14 cellular contexts compared by ENCODE assay signal in genomic region chr1:41479000-41479807, GRCh38. TPM values are rescaled to one million over a fixed set of nuclear protein-coding genes. Genes with fewer than 3 reads are reported as not detected.
A peak's percentile ranks its signal among the peaks of the same experiment; 100 is the strongest.
DNase-seq lines count a peak whose midpoint lies in the region; ATAC-seq and TF ChIP-seq lines count a peak whose summit lies in the region.
"Had no signal": no experiment of that assay in that cellular context is flagged by ENCODE, and none has a peak within 500 bp of the region (broad histone marks: within the 10 kb centered on the region; RNA-seq: fewer than 3 reads in every experiment).

No MANE protein-coding gene starts in this region.

- H3K4me3 ChIP-seq in fibroblast of mammary gland (ENCODE audit: control insufficient read depth, low read depth, low read length) (no peak overlapping the region), neural progenitor cell (no peak overlapping the region), GM23338 (no peak overlapping the region)
- H3K4me3 ChIP-seq: skin epidermis had no signal

- peak; percentile 83 for DNase-seq in NCI-H446 treated with DMSO at 0.1 percent for 48 hours (lab: John Stamatoyannopoulos, UW)
- peak; percentile 55 for DNase-seq in fibroblast of mammary gland (ENCODE audit: low read depth)
- no peak for DNase-seq in neural progenitor cell (ENCODE audit: low spot score)
- no peak for DNase-seq in A172 (ENCODE audit: low spot score)
- no peak for DNase-seq in GM23338 (ENCODE audit: low spot score)
- DNase-seq: activated T-cell treated with anti-CD3 and anti-CD28 coated beads, Interleukin-2, amount 50 U/mL, for 24 hours; DND-41; NCI-H2107; SW 1271 had no signal

- TF ChIP-seq CTCF in 22Rv1 (IDR thresholded peaks at IDR 0.05) (no peak), fibroblast of mammary gland (conservative IDR thresholded peaks at IDR 0.05; ENCODE audit: control insufficient read depth, insufficient read depth, low read depth, low read length) (no peak), neural progenitor cell (IDR thresholded peaks at IDR 0.05) (no peak), GM23338 (conservative IDR thresholded peaks at IDR 0.05; ENCODE audit: low read depth in 2 of 2) (no peak)

- H3K9ac ChIP-seq in neural progenitor cell: no peak overlapping the region

- H3K79me2 ChIP-seq in neural progenitor cell (ENCODE audit: low read depth): no peaks in the 10 kb centered on the region
- no peaks in the 10 kb centered on the region for H3K79me2 ChIP-seq in GM23338 (replicated peaks; ENCODE audit: insufficient read depth)

- H3K4me1 Mint-ChIP-seq in neural progenitor cell (peaks cover 54% of the 10 kb centered on the region), GM23338 (peaks cover 22% of the 10 kb centered on the region)

- H3K36me3 Mint-ChIP-seq in neural progenitor cell (no peaks in the 10 kb centered on the region), GM23338 (ENCODE audit: low read depth) (no peaks in the 10 kb centered on the region)
- H3K36me3 Mint-ChIP-seq: type B pancreatic cell had no signal

- H3K27me3 Mint-ChIP-seq in neural progenitor cell (ENCODE audit: insufficient read depth, low read depth) (peaks cover 14% of the 10 kb centered on the region), GM23338 (ENCODE audit: insufficient read depth, low read depth, poor library complexity) (peaks cover 9% of the 10 kb centered on the region)
- H3K27me3 Mint-ChIP-seq: type B pancreatic cell had no signal

- H3K9me2 ChIP-seq in GM23338 (ENCODE audit: insufficient read depth): no peaks in the 10 kb centered on the region

- H3K27ac ChIP-seq in 22Rv1 (peak overlapping the region; percentile 84), neural progenitor cell (no peak overlapping the region), GM23338 (ENCODE audit: low read depth) (no peak overlapping the region)

- H3K4me3 Mint-ChIP-seq in neural progenitor cell (no peak overlapping the region), GM23338 (no peak overlapping the region)
- H3K4me3 Mint-ChIP-seq: activated T-cell treated with anti-CD3 and anti-CD28 coated beads, Interleukin-2, amount 50 U/mL, for 24 hours; type B pancreatic cell had no signal

- no peaks in the 10 kb centered on the region for H4K20me1 ChIP-seq in neural progenitor cell (ENCODE audit: low read depth)
- H4K20me1 ChIP-seq in GM23338 (replicated peaks; ENCODE audit: insufficient read depth): no peaks in the 10 kb centered on the region

- no peaks in the 10 kb centered on the region for H3K27me3 ChIP-seq in neural progenitor cell
- H3K27me3 ChIP-seq in GM23338 (ENCODE audit: insufficient read depth): no peaks in the 10 kb centered on the region

- H3K4me2 ChIP-seq in neural progenitor cell: no peak overlapping the region
- no peak overlapping the region for H3K4me2 ChIP-seq in GM23338

- H2AFZ ChIP-seq in neural progenitor cell (replicated peaks): no peak overlapping the region
- H2AFZ ChIP-seq in GM23338: no peak overlapping the region

- H3K36me3 ChIP-seq in neural progenitor cell (no peaks in the 10 kb centered on the region), GM23338 (ENCODE audit: insufficient read depth) (no peaks in the 10 kb centered on the region)

- no peaks in the 10 kb centered on the region for H3K9me3 Mint-ChIP-seq in neural progenitor cell
- no peaks in the 10 kb centered on the region for H3K9me3 Mint-ChIP-seq in GM23338
- H3K9me3 Mint-ChIP-seq: activated T-cell treated with anti-CD3 and anti-CD28 coated beads, Interleukin-2, amount 50 U/mL, for 24 hours; type B pancreatic cell had no signal

- peaks cover 5% of the 10 kb centered on the region for H3K4me1 ChIP-seq in neural progenitor cell
- no peaks in the 10 kb centered on the region for H3K4me1 ChIP-seq in GM23338 (ENCODE audit: insufficient read depth)

- no peaks in the 10 kb centered on the region for H3K9me3 ChIP-seq in neural progenitor cell (ENCODE audit: low read depth)

- no peaks in the 10 kb centered on the region for H3F3A ChIP-seq in neural progenitor cell (ENCODE audit: low read depth)
- no peaks in the 10 kb centered on the region for H3F3A ChIP-seq in GM23338 (replicated peaks; ENCODE audit: low read depth)

- H3K27ac Mint-ChIP-seq in neural progenitor cell: peak overlapping the region; percentile 85
- no peak overlapping the region for H3K27ac Mint-ChIP-seq in GM23338
- H3K27ac Mint-ChIP-seq: activated T-cell treated with anti-CD3 and anti-CD28 coated beads, Interleukin-2, amount 50 U/mL, for 24 hours; type B pancreatic cell had no signal

- ATAC-seq in HG02885 (IDR thresholded peaks at IDR 0.05; ENCODE audit: poor library complexity, unreplicated experiment) (no peak), HG03159 (IDR thresholded peaks at IDR 0.05; ENCODE audit: unreplicated experiment) (no peak), GM23338 (no peak)

TF ChIP-seq in GM23338, 12 proteins besides CTCF, POLR2A, EP300 and RAD21 (continues in another document):
- TF ChIP-seq STAT1 (IDR thresholded peaks at IDR 0.05; ENCODE audit: unreplicated experiment) (no peak), EZH2 (IDR thresholded peaks at IDR 0.05; ENCODE audit: low read depth, unreplicated experiment) (no peak), JUNB (IDR thresholded peaks at IDR 0.05; ENCODE audit: unreplicated experiment) (no peak), CREB1 (CRISPR knock-in tag; IDR thresholded peaks at IDR 0.05; ENCODE audit: low read depth) (no peak), EZH2phosphoT487 (IDR thresholded peaks at IDR 0.05; ENCODE audit: unreplicated experiment) (no peak), ZNF114 (CRISPR knock-in tag; IDR thresholded peaks at IDR 0.05) (no peak), ZNF331 (CRISPR knock-in tag; IDR thresholded peaks at IDR 0.05; ENCODE audit: low read depth) (no peak), ZNF462 (CRISPR knock-in tag; IDR thresholded peaks at IDR 0.05) (no peak), POLR2AphosphoS5 (IDR thresholded peaks at IDR 0.05; ENCODE audit: low read depth) (no peak)

RNA-seq across cellular contexts. Expression of gene EDN2, which starts 5.3 kb away (rescaled TPM):
- total RNA-seq in neural progenitor cell (ENCODE audit: low replicate concordance): not detected in 2 replicates
- total RNA-seq in A172 (2014; rRNA removed; shearing (Covaris generic)): 1.3 and 2.6 TPM in 2 replicates
- total RNA-seq in GM23338 (2014; rRNA removed; shearing (Covaris generic)): not detected in 2 replicates
- polyA plus RNA-seq in GM23338 (2016; fragmentation: Nextera tagmentation; extraction: Ambion mirVana): not detected in 2 replicates

Comparison
In these comparisons a context has a peak if more than half of its experiments do, and no peak if none do; other contexts are left out.
1. DNase-seq: peak in NCI-H446 treated with DMSO at 0.1 percent for 48 hours (single experiment) and fibroblast of mammary gland (single experiment); none in neural progenitor cell (single experiment), A172 (single experiment) and GM23338 (single experiment).